ENCODE assay signal across 36 cellular contexts in the genomic region with DNA sequence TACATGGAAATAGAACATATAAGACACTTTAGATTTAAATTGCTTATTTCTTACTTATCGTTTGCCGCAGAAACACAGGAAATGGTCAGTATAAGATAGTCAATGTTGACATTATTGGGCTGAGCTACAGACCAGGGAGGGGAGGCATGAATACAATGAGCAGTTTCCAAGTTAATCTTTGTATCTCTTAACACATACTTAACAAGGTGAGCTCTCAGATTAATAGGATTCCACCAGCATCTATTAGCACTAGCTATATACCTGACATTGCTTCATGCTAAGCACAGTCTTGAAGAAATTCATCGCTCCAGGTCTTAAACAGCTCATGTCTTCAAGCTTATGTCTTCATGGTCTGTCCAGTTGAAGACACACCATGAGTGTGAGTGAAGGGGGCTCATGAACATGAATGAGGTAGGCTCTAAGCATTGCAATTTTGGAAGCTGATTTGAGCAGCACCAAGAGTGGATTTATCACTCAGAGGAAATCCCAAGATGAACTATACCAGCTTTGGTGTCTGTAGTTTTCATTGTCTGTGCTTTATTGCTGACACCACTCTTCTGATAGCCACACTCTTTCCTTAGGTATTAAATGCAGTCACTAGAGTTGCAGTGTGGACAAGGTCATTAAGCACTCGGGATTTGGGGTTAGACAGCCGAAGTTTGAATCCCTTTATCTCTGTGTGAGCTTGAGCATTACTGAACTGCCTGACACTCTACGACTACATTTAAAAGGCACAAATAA.
"Had no signal": no experiment of that assay in that cellular context is flagged by ENCODE, and none has a peak within 500 bp of the region (broad histone marks: within the 10 kb centered on the region; RNA-seq: fewer than 3 reads in every experiment).

No MANE protein-coding gene starts in this region.

- H3K27me3 ChIP-seq: ascending aorta, cardiac muscle cell had no signal

- H3K36me3 Mint-ChIP-seq: activated CD4-positive, alpha-beta memory T cell treated with anti-CD3 and anti-CD28 coated beads for 36 hours; activated naive CD4-positive, alpha-beta T cell treated with anti-CD3 and anti-CD28 coated beads, Interleukin-2, amount 10 ng/mL, durations not matched to agents 7 days and 5 days; activated naive CD4-positive, alpha-beta T cell treated with anti-CD3 and anti-CD28 coated beads, Interleukin-2, amount 50 U/mL, for 24 hours; activated naive CD8-positive, alpha-beta T cell; activated naive CD8-positive, alpha-beta T cell treated with anti-CD3 and anti-CD28 coated beads, Interleukin-2, amount 10 ng/mL, durations not matched to agents 7 days and 5 days; brain had no signal

- H3K4me3 ChIP-seq: ascending aorta, cardiac muscle cell had no signal

- H3K9me3 ChIP-seq: ascending aorta had no signal

- H3K27me3 Mint-ChIP-seq: activated B cell treated with CpG ODN at 0.5 μM for 24 hours; activated CD4-positive, alpha-beta memory T cell treated with anti-CD3 and anti-CD28 coated beads for 36 hours; activated CD4-positive, alpha-beta T cell treated with anti-CD3 and anti-CD28 coated beads, Interleukin-2, amount 10 ng/mL, durations not matched to agents 24 days and 14 days; activated CD8-positive, alpha-beta T cell treated with anti-CD3 and anti-CD28 coated beads for 36 hours; activated naive CD4-positive, alpha-beta T cell treated with anti-CD3 and anti-CD28 coated beads, Interleukin-2, amount 10 ng/mL, durations not matched to agents 7 days and 5 days; activated naive CD4-positive, alpha-beta T cell treated with anti-CD3 and anti-CD28 coated beads, Interleukin-2, amount 50 U/mL, for 24 hours; activated naive CD8-positive, alpha-beta T cell; activated naive CD8-positive, alpha-beta T cell treated with anti-CD3 and anti-CD28 coated beads, Interleukin-2, amount 10 ng/mL, durations not matched to agents 7 days and 5 days; activated naive CD8-positive, alpha-beta T cell treated with anti-CD3 and anti-CD28 coated beads, Interleukin-2, amount 50 U/mL, for 24 hours; central memory CD8-positive, alpha-beta T cell had no signal

- H3K4me3 Mint-ChIP-seq: activated B cell treated with CpG ODN at 0.5 μM for 24 hours; activated CD4-positive, alpha-beta memory T cell treated with anti-CD3 and anti-CD28 coated beads for 36 hours; activated CD4-positive, alpha-beta T cell treated with anti-CD3 and anti-CD28 coated beads, Interleukin-2, amount 10 ng/mL, durations not matched to agents 24 days and 14 days; activated CD8-positive, alpha-beta T cell treated with anti-CD3 and anti-CD28 coated beads for 36 hours; activated naive CD4-positive, alpha-beta T cell treated with anti-CD3 and anti-CD28 coated beads, Interleukin-2, amount 10 ng/mL, durations not matched to agents 7 days and 5 days; activated naive CD4-positive, alpha-beta T cell treated with anti-CD3 and anti-CD28 coated beads, Interleukin-2, amount 50 U/mL, for 24 hours; activated naive CD8-positive, alpha-beta T cell; activated naive CD8-positive, alpha-beta T cell treated with anti-CD3 and anti-CD28 coated beads, Interleukin-2, amount 10 ng/mL, durations not matched to agents 7 days and 5 days; activated naive CD8-positive, alpha-beta T cell treated with anti-CD3 and anti-CD28 coated beads, Interleukin-2, amount 50 U/mL, for 24 hours; brain; central memory CD8-positive, alpha-beta T cell; T-helper 1 cell treated with Interleukin-12 subunit alpha and Interleukin-12 subunit beta and Interleukin-4 antibody, amounts not matched to agents 30 μg/mL and 1 μg/mL, for 36 hours; T-helper 2 cell treated with Interferon-gamma antibody and Interleukin-4, amounts not matched to agents 5 μg/mL and 100 μg/mL, for 36 hours had no signal

- H3K27ac Mint-ChIP-seq: activated B cell treated with CpG ODN at 0.5 μM for 24 hours; activated CD4-positive, alpha-beta memory T cell treated with anti-CD3 and anti-CD28 coated beads for 36 hours; activated CD4-positive, alpha-beta T cell treated with anti-CD3 and anti-CD28 coated beads, Interleukin-2, amount 10 ng/mL, durations not matched to agents 24 days and 14 days; activated CD8-positive, alpha-beta T cell treated with anti-CD3 and anti-CD28 coated beads for 36 hours; activated naive CD4-positive, alpha-beta T cell treated with anti-CD3 and anti-CD28 coated beads, Interleukin-2, amount 10 ng/mL, durations not matched to agents 7 days and 5 days; activated naive CD4-positive, alpha-beta T cell treated with anti-CD3 and anti-CD28 coated beads, Interleukin-2, amount 50 U/mL, for 24 hours; activated naive CD8-positive, alpha-beta T cell; activated naive CD8-positive, alpha-beta T cell treated with anti-CD3 and anti-CD28 coated beads, Interleukin-2, amount 10 ng/mL, durations not matched to agents 7 days and 5 days; activated naive CD8-positive, alpha-beta T cell treated with anti-CD3 and anti-CD28 coated beads, Interleukin-2, amount 50 U/mL, for 24 hours; activated T-helper 2 cell treated with anti-CD3 and anti-CD28 coated beads, Interferon-gamma antibody, Interleukin-2, Interleukin-4, amounts not matched to agents 10 μg/mL and 5 μg/mL and 100 μg/mL, durations not matched to agents 14 hours and 24 hours and 36 hours; brain; T-helper 1 cell treated with Interleukin-12 subunit alpha and Interleukin-12 subunit beta and Interleukin-4 antibody, amounts not matched to agents 30 μg/mL and 1 μg/mL, for 36 hours; T-helper 2 cell treated with Interferon-gamma antibody and Interleukin-4, amounts not matched to agents 5 μg/mL and 100 μg/mL, for 36 hours had no signal

- FAIRE-seq: bronchial epithelial cell, TTC549 had no signal

- H3K4me1 Mint-ChIP-seq: activated B cell treated with CpG ODN at 0.5 μM for 24 hours; activated CD4-positive, alpha-beta T cell treated with anti-CD3 and anti-CD28 coated beads, Interleukin-2, amount 10 ng/mL, durations not matched to agents 24 days and 14 days; activated naive CD4-positive, alpha-beta T cell treated with anti-CD3 and anti-CD28 coated beads, Interleukin-2, amount 10 ng/mL, durations not matched to agents 7 days and 5 days; activated naive CD4-positive, alpha-beta T cell treated with anti-CD3 and anti-CD28 coated beads, Interleukin-2, amount 50 U/mL, for 24 hours; activated naive CD8-positive, alpha-beta T cell treated with anti-CD3 and anti-CD28 coated beads, Interleukin-2, amount 10 ng/mL, durations not matched to agents 7 days and 5 days; activated naive CD8-positive, alpha-beta T cell treated with anti-CD3 and anti-CD28 coated beads, Interleukin-2, amount 50 U/mL, for 24 hours; brain; central memory CD8-positive, alpha-beta T cell had no signal

- H3K36me3 ChIP-seq: ascending aorta, cardiac muscle cell had no signal

- H3K4me1 ChIP-seq: ascending aorta had no signal

- DNase-seq: activated B cell treated with CpG ODN at 0.5 μM for 24 hours; activated CD4-positive, alpha-beta memory T cell treated with anti-CD3 and anti-CD28 coated beads for 36 hours; activated CD4-positive, alpha-beta T cell treated with anti-CD3 and anti-CD28 coated beads for 4 hours; activated CD4-positive, alpha-beta T cell treated with anti-CD3 and anti-CD28 coated beads, Interleukin-2, amount 10 ng/mL, durations not matched to agents 24 days and 14 days; activated CD4-positive, alpha-beta T cell treated with anti-CD3 and anti-CD28 coated beads, Interleukin-2, amount 50 U/mL, for 1 hour; activated CD4-positive, alpha-beta T cell treated with anti-CD3 and anti-CD28 coated beads, Interleukin-2, amount 50 U/mL, for 4 hours; activated CD4-positive, CD25-positive, alpha-beta regulatory T cell treated with anti-CD3 and anti-CD28 coated beads, Interleukin-2, amount 50 U/mL, for 72 hours; activated CD8-positive, alpha-beta memory T cell treated with anti-CD3 and anti-CD28 coated beads, Interleukin-2, amount 50 U/mL, for 4 hours; activated CD8-positive, alpha-beta T cell treated with anti-CD3 and anti-CD28 coated beads for 36 hours; activated effector memory CD4-positive, alpha-beta T cell treated with Interleukin-2 at 50 U/mL for 16 hours; activated gamma-delta T cell; activated naive CD4-positive, alpha-beta T cell treated with anti-CD3 and anti-CD28 coated beads, Interleukin-2, amount 10 ng/mL, durations not matched to agents 7 days and 5 days; activated naive CD4-positive, alpha-beta T cell treated with Interleukin-2 at 50 U/mL for 16 hours; activated naive CD8-positive, alpha-beta T cell treated with anti-CD3 and anti-CD28 coated beads, Interleukin-2, amount 10 ng/mL, durations not matched to agents 7 days and 5 days; activated naive CD8-positive, alpha-beta T cell treated with anti-CD3 and anti-CD28 coated beads, Interleukin-2, amount 50 U/mL, for 24 hours; activated T-cell treated with anti-CD3 and anti-CD28 coated beads for 4 hours; activated T-cell treated with anti-CD3 and anti-CD28 coated beads, Interleukin-2, amount 50 U/mL, for 1 hour; activated T-cell treated with anti-CD3 and anti-CD28 coated beads, Interleukin-2, amount 50 U/mL, for 48 hours; amygdala; anterior cingulate cortex; cerebellar nuclear complex; T-helper 1 cell; T-helper 2 cell; T-helper 9 cell had no signal

- H3K27ac ChIP-seq: ascending aorta, cardiac muscle cell, VCaP had no signal

- H3K9me3 Mint-ChIP-seq: activated B cell treated with CpG ODN at 0.5 μM for 24 hours; activated CD4-positive, alpha-beta memory T cell treated with anti-CD3 and anti-CD28 coated beads for 36 hours; activated CD4-positive, alpha-beta T cell treated with anti-CD3 and anti-CD28 coated beads, Interleukin-2, amount 10 ng/mL, durations not matched to agents 24 days and 14 days; activated CD8-positive, alpha-beta T cell treated with anti-CD3 and anti-CD28 coated beads for 36 hours; activated naive CD4-positive, alpha-beta T cell treated with anti-CD3 and anti-CD28 coated beads, Interleukin-2, amount 10 ng/mL, durations not matched to agents 7 days and 5 days; activated naive CD4-positive, alpha-beta T cell treated with anti-CD3 and anti-CD28 coated beads, Interleukin-2, amount 50 U/mL, for 24 hours; activated naive CD8-positive, alpha-beta T cell treated with anti-CD3 and anti-CD28 coated beads, Interleukin-2, amount 10 ng/mL, durations not matched to agents 7 days and 5 days; activated naive CD8-positive, alpha-beta T cell treated with anti-CD3 and anti-CD28 coated beads, Interleukin-2, amount 50 U/mL, for 24 hours; activated T-helper 2 cell treated with anti-CD3 and anti-CD28 coated beads, Interferon-gamma antibody, Interleukin-2, Interleukin-4, amounts not matched to agents 10 μg/mL and 5 μg/mL and 100 μg/mL, durations not matched to agents 14 hours and 24 hours and 36 hours; central memory CD8-positive, alpha-beta T cell; T-helper 1 cell treated with Interleukin-12 subunit alpha and Interleukin-12 subunit beta and Interleukin-4 antibody, amounts not matched to agents 30 μg/mL and 1 μg/mL, for 36 hours; T-helper 2 cell treated with Interferon-gamma antibody and Interleukin-4, amounts not matched to agents 5 μg/mL and 100 μg/mL, for 36 hours had no signal

- ATAC-seq: activated CD8-positive, alpha-beta T cell treated with anti-CD3 and anti-CD28 coated beads for 36 hours; activated naive CD8-positive, alpha-beta T cell treated with anti-CD3 and anti-CD28 coated beads, Interleukin-2, amount 50 U/mL, for 24 hours had no signal
